13 cellular contexts compared by ENCODE assay signal in the genomic region with DNA sequence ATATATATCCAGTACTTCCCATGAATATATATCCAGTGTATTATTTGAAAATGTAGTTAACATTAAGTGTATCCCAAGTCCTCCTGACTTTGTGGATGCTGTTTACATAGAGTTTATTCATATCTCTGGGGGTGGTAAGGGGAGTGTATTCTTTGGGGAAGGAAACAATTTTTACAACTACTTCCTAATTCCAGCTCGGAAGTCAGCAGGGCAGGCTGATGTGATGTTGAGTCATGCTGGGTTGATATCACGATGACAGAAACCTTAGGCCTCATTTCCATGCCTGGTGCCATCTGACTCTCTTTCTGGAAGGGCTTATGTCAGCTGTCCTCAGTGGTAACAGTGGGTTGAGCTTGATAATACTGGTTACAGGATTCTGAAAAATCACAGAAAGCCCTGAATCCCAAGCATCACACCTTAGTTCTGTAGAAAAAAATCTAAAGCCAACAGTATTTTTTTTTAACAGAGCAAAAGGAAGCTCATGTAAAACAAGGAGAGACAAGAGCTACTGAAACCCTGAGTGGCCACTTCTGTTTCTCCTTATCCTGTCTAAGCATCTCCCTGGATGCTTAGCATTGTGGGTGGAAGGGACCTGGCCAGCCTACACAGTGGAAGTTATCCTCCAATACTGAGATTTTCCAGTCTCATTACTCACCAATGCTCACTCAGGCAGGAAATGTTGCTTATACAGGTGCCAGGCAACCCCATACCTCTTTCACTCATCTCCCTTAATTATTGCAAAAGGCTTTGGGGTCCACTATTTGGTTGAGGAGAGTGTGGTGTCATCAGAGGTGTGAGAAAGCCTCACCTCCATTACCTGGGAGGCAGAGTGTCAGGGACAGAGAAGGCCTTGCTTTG.
A peak's percentile ranks its signal among the peaks of the same experiment; 100 is the strongest.
DNase-seq lines count a peak whose midpoint lies in the region; ATAC-seq, FAIRE-seq and TF ChIP-seq lines count a peak whose summit lies in the region.
"Had no signal": no experiment of that assay in that cellular context is flagged by ENCODE, and none has a peak within 500 bp of the region (broad histone marks: within the 10 kb centered on the region; RNA-seq: fewer than 3 reads in every experiment).

No MANE protein-coding gene starts in this region.

- no peak for TF ChIP-seq POLR2A in K562 (conservative IDR thresholded peaks at IDR 0.05)

- BruUV-seq in K562 (replicated peaks; lab: Mats Ljungman, UMichigan), result no TSS peak

- H3K4me1 ChIP-seq in BLaER1 treated with 17β-estradiol and CSF1 and Interleukin-3, amounts not matched to agents 10 nM and 100 nM, result peaks cover 0 to 34% (median 9%) of the 10 kb centered on the region in 10 experiments; a peak in 12 of 20 replicates
- H3K4me1 ChIP-seq in K562 (replicated peaks in 1 of 2; ENCODE audit: control insufficient read depth in 2 of 2, insufficient read depth in 2 of 2, low read length in 2 of 2), result peaks cover 14 to 38% of the 10 kb centered on the region in 2 experiments; a peak in 4 of 5 replicates
- no peaks in the 10 kb centered on the region for H3K4me1 ChIP-seq in left lung
- H3K4me1 ChIP-seq: colonic mucosa had no signal

- POLR2A ChIA-PET in K562 (lab: Yijun Ruan, JAX), result interaction anchor here (1.1 to 1.8 kb wide), 5 partner anchors 9 to 24 kb away, joined by 3 to 8 read pairs (median 4); no protein-coding TSS in a partner anchor

- H3K79me2 ChIP-seq in K562 (ENCODE audit: control insufficient read depth, insufficient read depth, low read length), result no peaks in the 10 kb centered on the region

- intact Hi-C loops in K562 (cut with micrococcal nuclease) (no loop called here), left lung (cut with DNase I) (no loop called here)

- DNase-seq in LoVo (ENCODE audit: low spot score) (peak; percentile 7), K562 (ENCODE audit: extremely low read depth in 1 of 4, low spot score in 3 of 4) (peak in 2 of 4 experiments; percentile 48 to 69), left lung (no peak), NCI-H2196 treated with DMSO at 0.1 percent for 48 hours (lab: John Stamatoyannopoulos, UW; ENCODE audit: unreplicated experiment) (no peak), GOT3 (lab: John Stamatoyannopoulos, UW) (no peak)
- DNase-seq in effector memory CD8-positive, alpha-beta T cell, result no peak
- DNase-seq in activated CD8-positive, alpha-beta memory T cell treated with anti-CD3 and anti-CD28 coated beads, Interleukin-2, amount 10 ng/mL, durations not matched to agents 7 days and 5 days, result no peak
- DNase-seq: activated T-cell treated with anti-CD3 and anti-CD28 coated beads for 4 hours, colonic mucosa, left colon had no signal

- H3K27ac ChIP-seq in BLaER1 treated with 17β-estradiol and CSF1 and Interleukin-3, amounts not matched to agents 10 nM and 100 nM, result peak overlapping the region in 5 of 11 experiments; percentile 18 to 76 (median 69); a peak in 9 of 22 replicates
- H3K27ac ChIP-seq in K562 (ENCODE audit: extremely low read depth, low read depth, low read length) (peak overlapping the region; percentile 13; the same call in 2 of the 3 replicates), left lung (peak overlapping the region in 1 of 2 donors; percentile 35)
- H3K27ac ChIP-seq: colonic mucosa had no signal

- no peak overlapping the region for H3K27ac Mint-ChIP-seq in effector memory CD8-positive, alpha-beta T cell
- no peak overlapping the region for H3K27ac Mint-ChIP-seq in activated CD8-positive, alpha-beta memory T cell treated with anti-CD3 and anti-CD28 coated beads, Interleukin-2, amount 10 ng/mL, durations not matched to agents 7 days and 5 days

- ATAC-seq in K562 (peak; percentile 59), left lung (peak; percentile 67)
- no peak for ATAC-seq in effector memory CD8-positive, alpha-beta T cell (replicated peaks)
- no peak for ATAC-seq in activated CD8-positive, alpha-beta memory T cell treated with anti-CD3 and anti-CD28 coated beads, Interleukin-2, amount 10 ng/mL, durations not matched to agents 7 days and 5 days
- ATAC-seq: left colon had no signal

- peak overlapping the region; percentile 66 for H2AFZ ChIP-seq in K562 (ENCODE audit: low read depth, low read length)

- no peaks in the 10 kb centered on the region for H3K4me1 Mint-ChIP-seq in effector memory CD8-positive, alpha-beta T cell (ENCODE audit: low read depth in 2 of 2)
- H3K4me1 Mint-ChIP-seq in activated CD8-positive, alpha-beta memory T cell treated with anti-CD3 and anti-CD28 coated beads, Interleukin-2, amount 10 ng/mL, durations not matched to agents 7 days and 5 days, result no peaks in the 10 kb centered on the region

- no peaks in the 10 kb centered on the region for H3K9me1 ChIP-seq in K562 (ENCODE audit: control insufficient read depth, insufficient read depth, low read length)

- 0 out of 22 replicates have a peak, but pooled peaks cover 0 to 10% (median 0%) of the 10 kb centered on the region in 11 experiments for H3K36me3 ChIP-seq in BLaER1 treated with 17β-estradiol and CSF1 and Interleukin-3, amounts not matched to agents 10 nM and 100 nM
- H3K36me3 ChIP-seq in K562 (ENCODE audit: control insufficient read depth, insufficient read depth, low read length), result no peaks in the 10 kb centered on the region
- no peaks in the 10 kb centered on the region for H3K36me3 ChIP-seq in left lung
- H3K36me3 ChIP-seq: colonic mucosa had no signal

- H3K9ac ChIP-seq in BLaER1 treated with 17β-estradiol and CSF1 and Interleukin-3, amounts not matched to agents 10 nM and 100 nM, result peak overlapping the region in 2 of 11 experiments; percentile 0 to 38; a peak in 3 of 22 replicates
- no peak overlapping the region for H3K9ac ChIP-seq in K562 (ENCODE audit: insufficient read depth in 1 of 2, low read depth in 2 of 2, low read length in 2 of 2)

- H3K36me3 Mint-ChIP-seq in effector memory CD8-positive, alpha-beta T cell (ENCODE audit: insufficient read depth), result no peaks in the 10 kb centered on the region
- peaks cover 3% of the 10 kb centered on the region for H3K36me3 Mint-ChIP-seq in activated CD8-positive, alpha-beta memory T cell treated with anti-CD3 and anti-CD28 coated beads, Interleukin-2, amount 10 ng/mL, durations not matched to agents 7 days and 5 days

- TF ChIP-seq CTCF in K562 (IDR thresholded peaks at IDR 0.05 in 2 of 3, conservative IDR thresholded peaks at IDR 0.05 in 1 of 3; ENCODE audit: insufficient read depth in 2 of 3, low read depth in 1 of 3, low read length in 3 of 3), result no peak
- TF ChIP-seq CTCF in left lung (IDR thresholded peaks at IDR 0.05), result no peak

- CTCF ChIA-PET in K562 (lab: Yijun Ruan, JAX; ENCODE audit: low intra/inter-chr PET ratio), result no interaction called here
- CTCF ChIA-PET in activated CD8-positive, alpha-beta memory T cell treated with anti-CD3 and anti-CD28 coated beads, Interleukin-2, amount 10 ng/mL, durations not matched to agents 7 days and 5 days (lab: Charles Lee), result no interaction called here

- no peaks in the 10 kb centered on the region for H3K27me3 ChIP-seq in BLaER1 treated with 17β-estradiol and CSF1 and Interleukin-3, amounts not matched to agents 10 nM and 100 nM
- no peaks in the 10 kb centered on the region for H3K27me3 ChIP-seq in K562 (ENCODE audit: control insufficient read depth in 2 of 2, insufficient read depth in 2 of 2, low read length in 2 of 2)
- no peaks in the 10 kb centered on the region for H3K27me3 ChIP-seq in left lung
- H3K27me3 ChIP-seq: colonic mucosa had no signal

- peaks cover 32 to 44% (median 37%) of the 10 kb centered on the region in 11 experiments for H3K9me3 ChIP-seq in BLaER1 treated with 17β-estradiol and CSF1 and Interleukin-3, amounts not matched to agents 10 nM and 100 nM (replicated peaks in 1 of 11)
- H3K9me3 ChIP-seq in K562 (replicated peaks; ENCODE audit: control insufficient read depth, insufficient read depth, low read depth, low read length) (peaks cover 24% of the 10 kb centered on the region), left lung (peaks cover 0 to 19% of the 10 kb centered on the region in 2 donors)
- H3K9me3 ChIP-seq: colonic mucosa had no signal

- in situ Hi-C loops in K562 (cut with MboI), result no loop called here

- H3K4me3 Mint-ChIP-seq in effector memory CD8-positive, alpha-beta T cell, result no peak overlapping the region
- no peak overlapping the region for H3K4me3 Mint-ChIP-seq in activated CD8-positive, alpha-beta memory T cell treated with anti-CD3 and anti-CD28 coated beads, Interleukin-2, amount 10 ng/mL, durations not matched to agents 7 days and 5 days

- H3K9me3 Mint-ChIP-seq in effector memory CD8-positive, alpha-beta T cell, result peaks cover 2 to 8% of the 10 kb centered on the region in 2 donors
- peaks cover 11% of the 10 kb centered on the region for H3K9me3 Mint-ChIP-seq in activated CD8-positive, alpha-beta memory T cell treated with anti-CD3 and anti-CD28 coated beads, Interleukin-2, amount 10 ng/mL, durations not matched to agents 7 days and 5 days (ENCODE audit: low read depth)

- TF ChIP-seq EP300 in K562 (IDR thresholded peaks at IDR 0.05; ENCODE audit: low read length), result peak; percentile 61; the same call in 1 of the 2 replicates

- H4K20me1 ChIP-seq in BLaER1 treated with 17β-estradiol and CSF1 and Interleukin-3, amounts not matched to agents 10 nM and 100 nM, result no peaks in the 10 kb centered on the region
- H4K20me1 ChIP-seq in K562 (replicated peaks; ENCODE audit: control insufficient read depth, insufficient read depth, low read length), result no peaks in the 10 kb centered on the region

- FAIRE-seq in K562 (lab: Jason Lieb, UNC), result peak; percentile 58
- FAIRE-seq: D721Med, H1 had no signal

- peaks cover 0 to 31% of the 10 kb centered on the region in 2 donors for H3K27me3 Mint-ChIP-seq in effector memory CD8-positive, alpha-beta T cell
- peaks cover 14% of the 10 kb centered on the region for H3K27me3 Mint-ChIP-seq in activated CD8-positive, alpha-beta memory T cell treated with anti-CD3 and anti-CD28 coated beads, Interleukin-2, amount 10 ng/mL, durations not matched to agents 7 days and 5 days

- TF ChIP-seq RAD21 in K562 (CRISPR knock-in tag; conservative IDR thresholded peaks at IDR 0.05 in 1 of 2, IDR thresholded peaks at IDR 0.05 in 1 of 2), result no peak

- peak overlapping the region in 6 of 11 experiments; percentile 2 to 82 (median 50); a peak in 11 of 22 replicates for H3K4me2 ChIP-seq in BLaER1 treated with 17β-estradiol and CSF1 and Interleukin-3, amounts not matched to agents 10 nM and 100 nM
- H3K4me2 ChIP-seq in K562 (ENCODE audit: insufficient read depth, low read length), result no peak overlapping the region

- no peak overlapping the region for H3K4me3 ChIP-seq in BLaER1 treated with 17β-estradiol and CSF1 and Interleukin-3, amounts not matched to agents 10 nM and 100 nM
- no peak overlapping the region for H3K4me3 ChIP-seq in K562
- H3K4me3 ChIP-seq in left lung, result no peak overlapping the region
- H3K4me3 ChIP-seq: colonic mucosa had no signal

- 2% methylated on average over 2 of the region's 2 CpGs for WGBS in K562 (ENCODE audit: insufficient coverage, low coverage, missing lambda C conversion rate)

TF ChIP-seq in K562, 482 proteins besides CTCF, POLR2A, EP300 and RAD21 (continues in another document):
- TF ChIP-seq ZNF561 (CRISPR knock-in tag; conservative IDR thresholded peaks at IDR 0.05), result no peak
- no peak for TF ChIP-seq ZNF408 (CRISPR knock-in tag; IDR thresholded peaks at IDR 0.05; ENCODE audit: low read depth)

Comparison
In these comparisons a context has a peak if more than half of its experiments do, and no peak if none do; other contexts are left out.
1. ATAC-seq: peak in K562 (single experiment) and left lung (single experiment); none in effector memory CD8-positive, alpha-beta T cell (single experiment) and activated CD8-positive, alpha-beta memory T cell treated with anti-CD3 and anti-CD28 coated beads, Interleukin-2, amount 10 ng/mL, durations not matched to agents 7 days and 5 days (single experiment).